In the genomic region with DNA sequence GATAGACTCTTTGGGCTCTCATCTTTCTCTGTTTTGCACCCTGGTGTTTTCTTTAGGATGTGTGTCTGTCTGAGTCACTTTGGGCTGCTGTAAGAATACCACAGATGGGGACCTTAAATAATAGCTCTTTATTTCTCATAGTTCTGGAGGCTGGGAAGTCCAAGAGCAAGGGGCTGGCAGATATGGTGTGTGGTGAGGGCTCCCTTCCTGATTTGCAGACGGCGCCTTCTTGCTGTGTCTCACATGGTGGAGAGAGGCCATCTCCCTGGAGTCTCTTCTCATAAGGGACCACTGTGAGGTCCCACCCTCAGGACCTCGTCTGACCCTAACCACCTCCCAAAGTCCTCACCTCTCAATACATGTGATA, we compare ENCODE assay signal across 19 cellular contexts.
DNase-seq lines count a peak whose midpoint lies in the region; ATAC-seq and TF ChIP-seq lines count a peak whose summit lies in the region.
"Had no signal": no experiment of that assay in that cellular context is flagged by ENCODE, and none has a peak within 500 bp of the region (broad histone marks: within the 10 kb centered on the region; RNA-seq: fewer than 3 reads in every experiment).

No MANE protein-coding gene starts in this region.

- no peak overlapping the region for H3K4me3 ChIP-seq in left ventricle myocardium inferior
- no peak overlapping the region for H3K4me3 ChIP-seq in HEK293 (ENCODE audit: low read depth, low read length)
- H3K4me3 ChIP-seq in upper lobe of right lung, result no peak overlapping the region
- H3K4me3 ChIP-seq: GM23338, MG63 had no signal

- DNase-seq in Right ventricle myocardium inferior (ENCODE audit: missing footprints) (peak; percentile 11), left ventricle myocardium inferior (no peak), dermis blood vessel endothelial cell (peak; percentile 2), upper lobe of right lung (peak; percentile 23), caudate nucleus (lab: John Stamatoyannopoulos, UW) (no peak), AG08395 (ENCODE audit: low spot score) (no peak)
- DNase-seq: ACHN; CD4-positive, CD25-positive, alpha-beta regulatory T cell; H9; KG1; MG63; NCI-H1105 treated with DMSO at 0.1 percent for 48 hours; NCI-H446; NCI-H524 treated with DMSO at 0.1 percent for 48 hours; NCI-H774; SHP77 treated with DMSO at 0.1 percent for 48 hours had no signal

- POLR2A ChIA-PET in HEK293 (lab: Yijun Ruan, JAX), result no interaction called here

- intact Hi-C loops in Right ventricle myocardium inferior (cut with DNase I) (no loop called here), left ventricle myocardium inferior (cut with micrococcal nuclease) (no loop called here), upper lobe of right lung (cut with DNase I) (no loop called here)

- H3K4me1 ChIP-seq in left ventricle myocardium inferior, result no peaks in the 10 kb centered on the region
- H3K4me1 ChIP-seq in HEK293 (ENCODE audit: control insufficient read depth, insufficient read depth, low read length), result no peaks in the 10 kb centered on the region
- no peaks in the 10 kb centered on the region for H3K4me1 ChIP-seq in upper lobe of right lung

- ATAC-seq in Right ventricle myocardium inferior, result no peak
- no peak for ATAC-seq in upper lobe of right lung
- ATAC-seq: GM23338 had no signal

- TF ChIP-seq CTCF in left ventricle myocardium inferior (IDR thresholded peaks at IDR 0.05; ENCODE audit: borderline replicate concordance) (no peak), HEK293 (tag by site-specific recombination; IDR thresholded peaks at IDR 0.05) (no peak), upper lobe of right lung (IDR thresholded peaks at IDR 0.05) (no peak)

- CTCF ChIA-PET in HEK293 (lab: Yijun Ruan, JAX), result no interaction called here

- no peak overlapping the region for H3K27ac ChIP-seq in left ventricle myocardium inferior (replicated peaks)
- no peak overlapping the region for H3K27ac ChIP-seq in HEK293 (ENCODE audit: extremely low read depth, low read depth, low read length)
- no peak overlapping the region for H3K27ac ChIP-seq in upper lobe of right lung
- no peak overlapping the region for H3K27ac ChIP-seq in caudate nucleus (ENCODE audit: low read depth, low read length)
- H3K27ac ChIP-seq: 22Rv1 had no signal

- peaks cover 2% of the 10 kb centered on the region for H3K9me3 ChIP-seq in left ventricle myocardium inferior (replicated peaks)
- no peaks in the 10 kb centered on the region for H3K9me3 ChIP-seq in HEK293 (ENCODE audit: control insufficient read depth, insufficient read depth, low read depth, low read length)
- no peaks in the 10 kb centered on the region for H3K9me3 ChIP-seq in upper lobe of right lung
- H3K9me3 ChIP-seq: MG63 had no signal

- H3K27me3 ChIP-seq in left ventricle myocardium inferior (ENCODE audit: low read depth) (peaks cover 75% of the 10 kb centered on the region), upper lobe of right lung (no peaks in the 10 kb centered on the region)
- H3K27me3 ChIP-seq: MG63 had no signal

- H3K36me3 ChIP-seq in left ventricle myocardium inferior, result no peaks in the 10 kb centered on the region
- H3K36me3 ChIP-seq in HEK293 (ENCODE audit: control insufficient read depth in 2 of 2, insufficient read depth in 1 of 2, low read length in 2 of 2), result no peaks in the 10 kb centered on the region
- no peaks in the 10 kb centered on the region for H3K36me3 ChIP-seq in upper lobe of right lung
- H3K36me3 ChIP-seq: MG63 had no signal

TF ChIP-seq in HEK293, 187 proteins besides CTCF, POLR2A, EP300 and RAD21:
- TF ChIP-seq SETDB1 (IDR thresholded peaks at IDR 0.05; ENCODE audit: insufficient read length, low read length) (peak; percentile 61), TSHZ1 (tag by site-specific recombination; IDR thresholded peaks at IDR 0.05; ENCODE audit: borderline replicate concordance) (no peak)

Comparison
In these comparisons a context has a peak if more than half of its experiments do, and no peak if none do; other contexts are left out.
1. DNase-seq: peak in Right ventricle myocardium inferior (single experiment), dermis blood vessel endothelial cell (single experiment) and upper lobe of right lung (single experiment); none in left ventricle myocardium inferior (single experiment), caudate nucleus (0 of 61) and AG08395 (single experiment).